Comparison of ENCODE assay signal across 5 cellular contexts in genomic region chr6:150962436-150962835, GRCh38.
"Had no signal": no experiment of that assay in that cellular context is flagged by ENCODE, and none has a peak within 500 bp of the region (broad histone marks: within the 10 kb centered on the region; RNA-seq: fewer than 3 reads in every experiment).

No MANE protein-coding gene starts in this region.

- H3K4me3 ChIP-seq: GM23338 had no signal

- H2AFZ ChIP-seq: GM23338 had no signal

- H3K27ac ChIP-seq: HL-60 had no signal

- H3K4me2 ChIP-seq: GM23338 had no signal

- DNase-seq: H9, HCEC 1CT had no signal

- ATAC-seq: GM23338, HepG2 had no signal
